18 cellular contexts compared by ENCODE assay signal in the genomic region with DNA sequence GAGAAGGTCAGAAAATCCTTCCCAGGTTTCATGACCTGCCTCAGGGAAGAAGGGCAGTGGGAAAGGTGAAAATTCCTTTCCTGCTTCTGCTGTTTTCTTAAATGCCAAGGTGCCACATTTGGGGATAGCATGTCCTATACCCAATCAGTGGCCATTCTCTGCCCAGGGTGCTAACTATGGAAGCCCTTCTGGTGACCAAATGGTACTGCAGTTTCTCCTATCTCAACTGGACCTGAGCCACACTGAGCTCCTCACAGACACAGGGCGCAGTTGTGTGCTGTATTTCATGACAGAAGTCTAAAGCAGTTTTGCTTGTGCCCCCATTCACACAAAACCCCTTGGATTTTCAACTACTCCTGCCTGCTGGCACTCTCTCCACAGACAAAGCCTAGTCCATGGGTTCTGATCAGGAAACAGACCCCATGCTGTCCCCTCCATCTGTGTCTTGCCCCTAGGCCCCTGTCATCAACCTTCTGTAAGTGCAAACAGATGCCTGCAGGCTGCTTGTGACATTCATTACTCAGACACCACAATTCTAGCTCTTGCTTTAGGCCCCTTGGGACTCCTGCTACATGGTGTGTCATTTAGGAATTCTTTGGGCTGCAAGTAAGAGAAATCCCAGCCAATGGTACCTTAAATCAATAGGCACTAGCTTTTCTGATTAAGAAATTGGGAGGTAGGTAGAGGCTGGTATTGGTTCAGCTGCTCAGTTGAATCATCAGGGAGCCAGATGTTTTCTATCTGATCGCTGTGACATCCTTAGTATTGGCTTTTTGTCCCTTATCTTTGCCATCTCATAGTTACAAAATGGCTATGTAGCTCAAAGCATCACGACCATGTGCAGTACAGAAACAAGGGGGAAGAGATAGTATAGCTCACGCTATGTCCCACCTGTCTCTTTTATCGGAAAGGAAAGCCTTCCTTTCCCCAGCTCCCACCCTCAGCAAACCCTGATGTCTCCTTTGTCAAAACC.
DNase-seq lines count a peak whose midpoint lies in the region; ATAC-seq and TF ChIP-seq lines count a peak whose summit lies in the region.
"Had no signal": no experiment of that assay in that cellular context is flagged by ENCODE, and none has a peak within 500 bp of the region (broad histone marks: within the 10 kb centered on the region; RNA-seq: fewer than 3 reads in every experiment).

No MANE protein-coding gene starts in this region.

- intact Hi-C loops in CD4-positive, alpha-beta T cell (cut with DNase I, micrococcal nuclease), result no loop called here

- H3K56ac ChIP-seq in mesendoderm (ENCODE audit: low read length), result no peak overlapping the region

- H3K9me3 Mint-ChIP-seq in CD4-positive, alpha-beta T cell, result peaks cover 7% of the 10 kb centered on the region
- H3K9me3 Mint-ChIP-seq in GM23338 (peaks cover 35% of the 10 kb centered on the region), T-cell (peaks cover 4 to 17% (median 11%) of the 10 kb centered on the region in 3 donors)
- H3K9me3 Mint-ChIP-seq: activated T-helper 17 cell treated with anti-CD3 and anti-CD28 coated beads, Interleukin-2, amount 50 U/mL, for 72 hours had no signal

- no peak overlapping the region for H2BK15ac ChIP-seq in mesendoderm (replicated peaks; ENCODE audit: low read depth)

- H4K20me1 ChIP-seq in GM23338 (replicated peaks; ENCODE audit: insufficient read depth), result no peaks in the 10 kb centered on the region
- H4K20me1 ChIP-seq: BLaER1 had no signal

- no peak for DNase-seq in CD4-positive, alpha-beta T cell
- DNase-seq in GM23338 (ENCODE audit: low spot score), result peak; percentile 45
- DNase-seq in T-cell, result no peak
- peak; percentile 26 for DNase-seq in mesendoderm
- no peak for DNase-seq in GM13976 (ENCODE audit: low spot score)
- no peak for DNase-seq in NCI-H1105 treated with DMSO at 0.1 percent for 48 hours (lab: John Stamatoyannopoulos, UW)
- DNase-seq in GM19238 (ENCODE audit: insufficient read length, low spot score), result no peak
- DNase-seq: activated CD8-positive, alpha-beta memory T cell treated with anti-CD3 and anti-CD28 coated beads for 24 hours; DMS79; gastrocnemius medialis; left ventricle myocardium superior; MG63; NCI-H2029 treated with DMSO at 0.1 percent for 48 hours; pancreas; PC-9 had no signal

- H4K8ac ChIP-seq in mesendoderm (ENCODE audit: low read depth, low read length), result no peak overlapping the region

- CTCF ChIA-PET in CD4-positive, alpha-beta T cell (lab: Charles Lee), result no interaction called here
- CTCF ChIA-PET in T-cell (lab: Charles Lee), result interaction anchor here in 1 of 2 donors (0.5 kb wide), 1 partner anchor 102 kb away, joined by 10 read pairs; no protein-coding TSS in a partner anchor

- no peak overlapping the region for H2AK5ac ChIP-seq in mesendoderm (ENCODE audit: low read length)

- no CpG with 5 or more reads among the region's 5 CpGs for WGBS in mesendoderm (ENCODE audit: extremely low coverage, insufficient coverage, low lambda C conversion rate)

- no peaks in the 10 kb centered on the region for H3K27me3 Mint-ChIP-seq in CD4-positive, alpha-beta T cell
- H3K27me3 Mint-ChIP-seq in GM23338 (ENCODE audit: insufficient read depth, low read depth, poor library complexity), result peaks cover 2% of the 10 kb centered on the region
- H3K27me3 Mint-ChIP-seq in T-cell, result no peaks in the 10 kb centered on the region
- H3K27me3 Mint-ChIP-seq: activated T-helper 17 cell treated with anti-CD3 and anti-CD28 coated beads, Interleukin-2, amount 50 U/mL, for 72 hours had no signal

- H3K27ac ChIP-seq in CD4-positive, alpha-beta T cell (ENCODE audit: low read depth, low read length), result no peak overlapping the region
- H3K27ac ChIP-seq in GM23338 (ENCODE audit: low read depth), result no peak overlapping the region
- no peak overlapping the region for H3K27ac ChIP-seq in mesendoderm (ENCODE audit: low read depth, low read length)
- H3K27ac ChIP-seq: BLaER1, gastrocnemius medialis, pancreas, PC-9 had no signal

- no peak overlapping the region for H2BK120ac ChIP-seq in mesendoderm (ENCODE audit: low read depth, low read length)

- H3K4me1 Mint-ChIP-seq in CD4-positive, alpha-beta T cell (ENCODE audit: low read depth), result peaks cover 19% of the 10 kb centered on the region
- H3K4me1 Mint-ChIP-seq in GM23338 (no peaks in the 10 kb centered on the region), T-cell (peaks cover 5 to 22% (median 21%) of the 10 kb centered on the region in 3 donors)
- H3K4me1 Mint-ChIP-seq: activated T-helper 17 cell treated with anti-CD3 and anti-CD28 coated beads, Interleukin-2, amount 50 U/mL, for 72 hours had no signal

- H3K4me3 ChIP-seq in GM23338, result no peak overlapping the region
- no peak overlapping the region for H3K4me3 ChIP-seq in mesendoderm (ENCODE audit: low read length)
- H3K4me3 ChIP-seq: BLaER1, gastrocnemius medialis, HAP-1, MG63, pancreas, PC-9 had no signal

- no peak overlapping the region for H3K4ac ChIP-seq in mesendoderm (ENCODE audit: low read depth, low read length)

- H2BK5ac ChIP-seq in mesendoderm (ENCODE audit: low read length), result no peak overlapping the region

- H4K5ac ChIP-seq in mesendoderm (ENCODE audit: low read length), result no peak overlapping the region

- no peak overlapping the region for H3K18ac ChIP-seq in mesendoderm (ENCODE audit: low read length)

- H3K4me3 Mint-ChIP-seq in CD4-positive, alpha-beta T cell, result no peak overlapping the region
- H3K4me3 Mint-ChIP-seq in GM23338 (no peak overlapping the region), T-cell (no peak overlapping the region)
- H3K4me3 Mint-ChIP-seq: activated T-helper 17 cell treated with anti-CD3 and anti-CD28 coated beads, Interleukin-2, amount 50 U/mL, for 72 hours had no signal

- H3K4me2 ChIP-seq in GM23338, result no peak overlapping the region
- no peak overlapping the region for H3K4me2 ChIP-seq in mesendoderm (ENCODE audit: low read length)
- H3K4me2 ChIP-seq: BLaER1, PC-9 had no signal

- POLR2A ChIA-PET in CD4-positive, alpha-beta T cell (lab: Charles Lee), result interaction anchor here (1.4 kb wide), 1 partner anchor 12 kb away, joined by 9 read pairs; no protein-coding TSS in a partner anchor
- POLR2A ChIA-PET in T-cell (lab: Charles Lee), result no interaction called here

- H3K36me3 ChIP-seq in GM23338 (ENCODE audit: insufficient read depth) (peaks cover 3% of the 10 kb centered on the region; the same call in 1 of the 2 replicates), mesendoderm (ENCODE audit: control insufficient read depth, insufficient read depth, low read length) (no peaks in the 10 kb centered on the region)
- H3K36me3 ChIP-seq: BLaER1, gastrocnemius medialis, HAP-1, MG63, pancreas had no signal

- H3K79me2 ChIP-seq in GM23338 (replicated peaks; ENCODE audit: insufficient read depth), result no peaks in the 10 kb centered on the region
- H3K79me2 ChIP-seq in mesendoderm (ENCODE audit: control insufficient read depth, insufficient read depth, low read length), result no peaks in the 10 kb centered on the region

- H3K36me3 Mint-ChIP-seq in CD4-positive, alpha-beta T cell (ENCODE audit: low read depth), result no peaks in the 10 kb centered on the region
- peaks cover 18% of the 10 kb centered on the region; the same call in 2 of the 3 replicates for H3K36me3 Mint-ChIP-seq in GM23338 (ENCODE audit: low read depth)
- peaks cover 4% of the 10 kb centered on the region for H3K36me3 Mint-ChIP-seq in T-cell

- no peak overlapping the region for H2AFZ ChIP-seq in GM23338
- H2AFZ ChIP-seq: PC-9 had no signal

- TF ChIP-seq CTCF in CD4-positive, alpha-beta T cell (IDR thresholded peaks at IDR 0.05), result no peak
- TF ChIP-seq CTCF in GM23338 (conservative IDR thresholded peaks at IDR 0.05; ENCODE audit: low read depth in 2 of 2) (peak; percentile 9 to 40; a peak in 2 of 4 replicates), GM13976 (IDR thresholded peaks at IDR 0.05; ENCODE audit: borderline replicate concordance, control extremely low read depth, extremely low read depth, insufficient read depth, missing control alignments) (no peak)

- H3K27me3 ChIP-seq in CD4-positive, alpha-beta T cell (ENCODE audit: control insufficient read depth, insufficient read depth, low read length), result no peaks in the 10 kb centered on the region
- H3K27me3 ChIP-seq in GM23338 (ENCODE audit: insufficient read depth), result no peaks in the 10 kb centered on the region
- no peaks in the 10 kb centered on the region for H3K27me3 ChIP-seq in mesendoderm (ENCODE audit: insufficient read depth, low read length, poor library complexity)
- H3K27me3 ChIP-seq: BLaER1, gastrocnemius medialis, MG63 had no signal

- no peak overlapping the region for H3K23ac ChIP-seq in mesendoderm (ENCODE audit: low read length)

- H3K9me2 ChIP-seq in GM23338 (ENCODE audit: insufficient read depth), result 0 out of 2 replicates have a peak, but pooled peaks cover 13% of the 10 kb centered on the region

- peaks cover 9% of the 10 kb centered on the region for H3K9me3 ChIP-seq in CD4-positive, alpha-beta T cell (ENCODE audit: control insufficient read depth, low read length)
- H3K9me3 ChIP-seq: HAP-1, pancreas had no signal

- no peak overlapping the region for H3K27ac Mint-ChIP-seq in CD4-positive, alpha-beta T cell
- H3K27ac Mint-ChIP-seq in GM23338 (no peak overlapping the region), T-cell (peak overlapping the region in 1 of 2 donors; percentile 52)
- H3K27ac Mint-ChIP-seq: activated T-helper 17 cell treated with anti-CD3 and anti-CD28 coated beads, Interleukin-2, amount 50 U/mL, for 72 hours had no signal

- in situ Hi-C loops in GM13976 (cut with MboI; ENCODE audit: low sequenced_read_pairs, unreplicated experiment), result no loop called here

- H3K79me1 ChIP-seq in mesendoderm (ENCODE audit: low read length), result no peaks in the 10 kb centered on the region

- no peaks in the 10 kb centered on the region for H3F3A ChIP-seq in GM23338 (replicated peaks; ENCODE audit: low read depth)

- ATAC-seq in CD4-positive, alpha-beta T cell (ENCODE audit: poor library complexity), result peak; percentile 60
- ATAC-seq in GM23338, result peak; percentile 87
- ATAC-seq in T-cell (replicated peaks in 1 of 4), result peak in 3 of 4 experiments; percentile 53 to 58 (median 55)
- ATAC-seq: activated T-helper 17 cell treated with anti-CD3 and anti-CD28 coated beads, Interleukin-2, amount 50 U/mL, for 72 hours; gastrocnemius medialis; left ventricle myocardium superior; pancreas had no signal

- no peaks in the 10 kb centered on the region for H3K4me1 ChIP-seq in GM23338 (ENCODE audit: insufficient read depth)
- H3K4me1 ChIP-seq in mesendoderm (ENCODE audit: control insufficient read depth, low read depth, low read length), result no peaks in the 10 kb centered on the region
- H3K4me1 ChIP-seq: gastrocnemius medialis, HAP-1, pancreas had no signal

- H3K9ac ChIP-seq in mesendoderm (ENCODE audit: low read length), result no peak overlapping the region
- H3K9ac ChIP-seq: BLaER1 had no signal

TF ChIP-seq in GM23338, 12 proteins besides CTCF, POLR2A, EP300 and RAD21:
- no peak for TF ChIP-seq POLR2AphosphoS5 (IDR thresholded peaks at IDR 0.05; ENCODE audit: low read depth)

Comparison
In these comparisons a context has a peak if more than half of its experiments do, and no peak if none do; other contexts are left out.
1. DNase-seq: peak in GM23338 (single experiment) and mesendoderm (single experiment); none in CD4-positive, alpha-beta T cell (0 of 10), T-cell (0 of 34), GM13976 (single experiment), NCI-H1105 treated with DMSO at 0.1 percent for 48 hours (single experiment) and GM19238 (single experiment).
2. CTCF ChIP-seq: peak in GM23338 (2 of 2); none in CD4-positive, alpha-beta T cell (single experiment) and GM13976 (single experiment).
3. Peak in every context shown above with its lines, with median percentiles within 50 percentile points of each other: ATAC-seq.